Comparison of ENCODE assay signal across 8 cellular contexts in genomic region chr9:95494416-95495371, GRCh38. TPM values are rescaled to one million over a fixed set of nuclear protein-coding genes. Genes with fewer than 3 reads are reported as not detected.
A peak's percentile ranks its signal among the peaks of the same experiment; 100 is the strongest.
DNase-seq lines count a peak whose midpoint lies in the region; ATAC-seq, FAIRE-seq and TF ChIP-seq lines count a peak whose summit lies in the region.

No MANE protein-coding gene starts in this region.

- H4K20me1 ChIP-seq in DND-41 (ENCODE audit: insufficient read depth, low read length): no peaks in the 10 kb centered on the region

- TF ChIP-seq CTCF in DND-41 (IDR thresholded peaks at IDR 0.05; ENCODE audit: borderline replicate concordance, extremely low read depth, low read length, poor library complexity, severe bottlenecking): no peak
- 0 out of 2 replicates have a peak, but pooled peaks have one; percentile 3 for TF ChIP-seq CTCF in LNCaP clone FGC (IDR thresholded peaks at IDR 0.05; ENCODE audit: control insufficient read depth, extremely low read depth, insufficient read depth)
- TF ChIP-seq CTCF in nephron (IDR thresholded peaks at IDR 0.05; ENCODE audit: unreplicated experiment in 3 of 3): no peak
- no peak for TF ChIP-seq CTCF in type B pancreatic cell (conservative IDR thresholded peaks at IDR 0.05)

- H3K27ac Mint-ChIP-seq in activated naive CD8-positive, alpha-beta T cell treated with anti-CD3 and anti-CD28 coated beads, Interleukin-2, amount 50 U/mL, for 24 hours: peak overlapping the region; percentile 78
- H3K27ac Mint-ChIP-seq in nephron (peak overlapping the region in 2 of 3 experiments; percentile 6 to 38), type B pancreatic cell (peak overlapping the region; percentile 47)

- H3K4me2 ChIP-seq in DND-41 (ENCODE audit: insufficient read depth, low read length): no peak overlapping the region

- H3K4me3 ChIP-seq in DND-41 (ENCODE audit: low read depth in 1 of 2, low read length in 2 of 2) (no peak overlapping the region), LNCaP clone FGC (ENCODE audit: low read depth, low read length) (peak overlapping the region; percentile 49)

- H2AFZ ChIP-seq in DND-41 (ENCODE audit: low read depth, low read length): no peak overlapping the region

- H3K9me3 ChIP-seq in DND-41 (ENCODE audit: insufficient read depth, low read length, severe bottlenecking): no peaks in the 10 kb centered on the region

- H3K9me3 Mint-ChIP-seq in activated naive CD8-positive, alpha-beta T cell treated with anti-CD3 and anti-CD28 coated beads, Interleukin-2, amount 50 U/mL, for 24 hours: no peaks in the 10 kb centered on the region
- H3K9me3 Mint-ChIP-seq in nephron (no peaks in the 10 kb centered on the region), type B pancreatic cell (no peaks in the 10 kb centered on the region)

- H3K36me3 Mint-ChIP-seq in activated naive CD8-positive, alpha-beta T cell treated with anti-CD3 and anti-CD28 coated beads, Interleukin-2, amount 50 U/mL, for 24 hours (ENCODE audit: low read depth): no peaks in the 10 kb centered on the region
- H3K36me3 Mint-ChIP-seq in nephron (ENCODE audit: low read depth) (peaks cover 20% of the 10 kb centered on the region), type B pancreatic cell (peaks cover 14% of the 10 kb centered on the region)

- ATAC-seq in DND-41 (ENCODE audit: insufficient read depth, low read depth) (peak; percentile 57; the same call in 2 of the 3 replicates), GM21529 (IDR thresholded peaks at IDR 0.05; ENCODE audit: unreplicated experiment) (peak; percentile 94)
- ATAC-seq in activated naive CD8-positive, alpha-beta T cell treated with anti-CD3 and anti-CD28 coated beads, Interleukin-2, amount 50 U/mL, for 24 hours: peak; percentile 98

- H3K27me3 Mint-ChIP-seq in activated naive CD8-positive, alpha-beta T cell treated with anti-CD3 and anti-CD28 coated beads, Interleukin-2, amount 50 U/mL, for 24 hours: peaks cover 6% of the 10 kb centered on the region
- H3K27me3 Mint-ChIP-seq in nephron (ENCODE audit: low read depth) (no peaks in the 10 kb centered on the region), type B pancreatic cell (no peaks in the 10 kb centered on the region)

- H3K4me1 Mint-ChIP-seq in activated naive CD8-positive, alpha-beta T cell treated with anti-CD3 and anti-CD28 coated beads, Interleukin-2, amount 50 U/mL, for 24 hours: peaks cover 67% of the 10 kb centered on the region
- H3K4me1 Mint-ChIP-seq in nephron: peaks cover 54% of the 10 kb centered on the region
- peaks cover 79% of the 10 kb centered on the region for H3K4me1 Mint-ChIP-seq in type B pancreatic cell (ENCODE audit: unreplicated experiment)

- no peaks in the 10 kb centered on the region for H3K27me3 ChIP-seq in DND-41 (ENCODE audit: insufficient read depth, low read length, poor library complexity)

- H3K4me3 Mint-ChIP-seq in activated naive CD8-positive, alpha-beta T cell treated with anti-CD3 and anti-CD28 coated beads, Interleukin-2, amount 50 U/mL, for 24 hours: peak overlapping the region; percentile 80
- peak overlapping the region in 2 of 3 experiments; percentile 24 to 40 for H3K4me3 Mint-ChIP-seq in nephron
- H3K4me3 Mint-ChIP-seq in type B pancreatic cell: peak overlapping the region; percentile 58

- H3K4me1 ChIP-seq in DND-41 (ENCODE audit: insufficient read depth, low read length): no peaks in the 10 kb centered on the region

- TF ChIP-seq POLR2A in H54 (IDR thresholded peaks at IDR 0.05; ENCODE audit: low read depth, low read length): no peak

- no peaks in the 10 kb centered on the region for H3K36me3 ChIP-seq in DND-41 (ENCODE audit: insufficient read depth, low read length)

- H3K27ac ChIP-seq in DND-41 (ENCODE audit: low read length): no peak overlapping the region

- FAIRE-seq in H54 (lab: Jason Lieb, UNC): no peak

- H3K9ac ChIP-seq in DND-41 (ENCODE audit: low read depth, low read length): no peak overlapping the region

- DNase-seq in DND-41: peak; percentile 18
- peak; percentile 97 for DNase-seq in LNCaP clone FGC (ENCODE audit: low read depth)
- peak; percentile 81 for DNase-seq in T follicular helper cell (ENCODE audit: low read depth)
- DNase-seq in activated naive CD8-positive, alpha-beta T cell treated with anti-CD3 and anti-CD28 coated beads, Interleukin-2, amount 50 U/mL, for 24 hours: peak; percentile 81
- DNase-seq in type B pancreatic cell (ENCODE audit: extremely low spot score, unreplicated experiment): no peak
- DNase-seq in H54 (ENCODE audit: insufficient read length, low spot score): no peak

- no peaks in the 10 kb centered on the region for H3K79me2 ChIP-seq in DND-41 (ENCODE audit: insufficient read depth, low read length)

RNA-seq across cellular contexts. Expression of gene PTCH1, which starts 22.1 kb away (rescaled TPM):
- 41.7 and 123 TPM in 2 replicates for total RNA-seq in type B pancreatic cell (ENCODE audit: low replicate concordance)

Comparison
In these comparisons a context has a peak if more than half of its experiments do, and no peak if none do; other contexts are left out.
1. DNase-seq: peak in DND-41 (single experiment), LNCaP clone FGC (single experiment), T follicular helper cell (single experiment) and activated naive CD8-positive, alpha-beta T cell treated with anti-CD3 and anti-CD28 coated beads, Interleukin-2, amount 50 U/mL, for 24 hours (single experiment); none in type B pancreatic cell (single experiment) and H54 (single experiment).
2. H3K27ac Mint-ChIP-seq: peak in every context shown above with its lines; median percentile 78 in activated naive CD8-positive, alpha-beta T cell treated with anti-CD3 and anti-CD28 coated beads, Interleukin-2, amount 50 U/mL, for 24 hours; 47 in type B pancreatic cell; 22 in nephron.
3. Peak in every context shown above with its lines, with median percentiles within 50 percentile points of each other: ATAC-seq and H3K4me3 Mint-ChIP-seq.